Comparison of ENCODE assay signal across 26 cellular contexts in genomic region chr19:43510713-43511112, GRCh38. TPM values are rescaled to one million over a fixed set of nuclear protein-coding genes. Genes with fewer than 3 reads are reported as not detected.
"Had no signal": no experiment of that assay in that cellular context is flagged by ENCODE, and none has a peak within 500 bp of the region (broad histone marks: within the 10 kb centered on the region; RNA-seq: fewer than 3 reads in every experiment).

No MANE protein-coding gene starts in this region.

- H3K27ac ChIP-seq: colonic mucosa, dorsolateral prefrontal cortex, epithelial cell of prostate, esophagus squamous epithelium, gastrocnemius medialis, heart right ventricle, left lung, lower lobe of right lung had no signal

- H3K27me3 Mint-ChIP-seq: naive B cell had no signal

- H3K4me3 Mint-ChIP-seq: mesothelial cell of epicardium, naive B cell had no signal

- ATAC-seq: gastrocnemius medialis, heart right ventricle, left cardiac atrium, left lung, left ventricle myocardium superior, lower lobe of right lung had no signal

- H3K27me3 ChIP-seq: colonic mucosa, dorsolateral prefrontal cortex, esophagus squamous epithelium, gastrocnemius medialis, heart right ventricle, left lung had no signal

- H3K9me3 ChIP-seq: colonic mucosa, esophagus squamous epithelium, gastrocnemius medialis, heart right ventricle, left lung, lower lobe of right lung, mucosa of descending colon had no signal

- H3K4me1 ChIP-seq: colonic mucosa, gastrocnemius medialis, heart right ventricle had no signal

- H3K27ac Mint-ChIP-seq: mesothelial cell of epicardium, naive B cell had no signal

- H3K4me1 Mint-ChIP-seq: mesothelial cell of epicardium had no signal

- H3K9me3 Mint-ChIP-seq: mesothelial cell of epicardium, naive B cell had no signal

- DNase-seq: colonic mucosa; cortex of kidney; dermis blood vessel endothelial cell; dorsolateral prefrontal cortex; effector CD8-positive, alpha-beta T cell; erythroblast; esophagus squamous epithelium; foreskin fibroblast; foreskin melanocyte; gastrocnemius medialis; glutamatergic neuron; head of caudate nucleus; heart right ventricle; hippocampal formation; left cardiac atrium; left lung; left ventricle myocardium superior; lower lobe of right lung; mesenchymal stem cell; mucosa of descending colon; naive B cell had no signal

- H3K4me3 ChIP-seq: colonic mucosa, dorsolateral prefrontal cortex, esophagus squamous epithelium, gastrocnemius medialis, heart right ventricle, left lung, lower lobe of right lung, mucosa of descending colon had no signal

RNA-seq across cellular contexts. Expression of gene ZNF575, which starts 22.3 kb away (rescaled TPM):
- total RNA-seq: dermis blood vessel endothelial cell, esophagus squamous epithelium, gastrocnemius medialis, glomerular endothelial cell, kidney epithelial cell, myocyte had no signal

RNA-seq across cellular contexts. Expression of gene LYPD3, which starts 45.3 kb away (rescaled TPM):
- total RNA-seq: gastrocnemius medialis, glomerular endothelial cell had no signal
